ENCODE assay signal across 10 cellular contexts in genomic region chrX:118627084-118627758, GRCh38.
DNase-seq lines count a peak whose midpoint lies in the region; ATAC-seq, FAIRE-seq and TF ChIP-seq lines count a peak whose summit lies in the region.
"Had no signal": no experiment of that assay in that cellular context is flagged by ENCODE, and none has a peak within 500 bp of the region (broad histone marks: within the 10 kb centered on the region; RNA-seq: fewer than 3 reads in every experiment).

No MANE protein-coding gene starts in this region.

- H3K4me2 ChIP-seq in hepatocyte = no peak overlapping the region

- H3K9me2 ChIP-seq in hepatocyte (replicated peaks; ENCODE audit: insufficient read depth) = no peaks in the 10 kb centered on the region

- H3K36me3 ChIP-seq in hepatocyte (replicated peaks; ENCODE audit: insufficient read depth, low read depth) = no peaks in the 10 kb centered on the region

- no peak overlapping the region for H3K27ac Mint-ChIP-seq in mesothelial cell of epicardium
- no peak overlapping the region for H3K27ac Mint-ChIP-seq in activated naive CD4-positive, alpha-beta T cell treated with anti-CD3 and anti-CD28 coated beads, Interleukin-2, amount 10 ng/mL, durations not matched to agents 7 days and 5 days
- H3K27ac Mint-ChIP-seq in effector memory CD8-positive, alpha-beta T cell = peak overlapping the region in 1 of 2 donors; percentile 17

- no peak overlapping the region for H3K4me3 ChIP-seq in hepatocyte

- peaks cover 1% of the 10 kb centered on the region for H3K9me3 Mint-ChIP-seq in mesothelial cell of epicardium
- no peaks in the 10 kb centered on the region for H3K9me3 Mint-ChIP-seq in activated naive CD4-positive, alpha-beta T cell treated with anti-CD3 and anti-CD28 coated beads, Interleukin-2, amount 10 ng/mL, durations not matched to agents 7 days and 5 days
- no peaks in the 10 kb centered on the region for H3K9me3 Mint-ChIP-seq in effector memory CD8-positive, alpha-beta T cell
- H3K9me3 Mint-ChIP-seq: activated T-cell treated with anti-CD3 and anti-CD28 coated beads, Interleukin-2, amount 50 U/mL, for 72 hours had no signal

- no peak overlapping the region for H3K4me3 Mint-ChIP-seq in mesothelial cell of epicardium
- no peak overlapping the region for H3K4me3 Mint-ChIP-seq in activated naive CD4-positive, alpha-beta T cell treated with anti-CD3 and anti-CD28 coated beads, Interleukin-2, amount 10 ng/mL, durations not matched to agents 7 days and 5 days
- no peak overlapping the region for H3K4me3 Mint-ChIP-seq in effector memory CD8-positive, alpha-beta T cell
- H3K4me3 Mint-ChIP-seq: activated T-cell treated with anti-CD3 and anti-CD28 coated beads, Interleukin-2, amount 50 U/mL, for 72 hours had no signal

- no peaks in the 10 kb centered on the region for H3K27me3 ChIP-seq in hepatocyte

- DNase-seq in COLO668 (lab: John Stamatoyannopoulos, UW; ENCODE audit: unreplicated experiment) = peak; percentile 0
- no peak for DNase-seq in GM18507 (ENCODE audit: extremely low spot score, insufficient read length, low read depth)
- peak; percentile 68 for DNase-seq in OCI-M1 (lab: John Stamatoyannopoulos, UW)
- no peak for DNase-seq in hepatocyte (ENCODE audit: low spot score)
- DNase-seq in mesothelial cell of epicardium (ENCODE audit: low spot score in 2 of 2, unreplicated experiment in 2 of 2) = no peak
- DNase-seq in activated naive CD4-positive, alpha-beta T cell treated with anti-CD3 and anti-CD28 coated beads, Interleukin-2, amount 10 ng/mL, durations not matched to agents 7 days and 5 days = no peak
- DNase-seq in activated gamma-delta T cell treated with Interleukin-2 at 50 U/mL for 16 hours = no peak
- DNase-seq in effector memory CD8-positive, alpha-beta T cell = no peak
- DNase-seq: activated T-cell treated with anti-CD3 and anti-CD28 coated beads, Interleukin-2, amount 50 U/mL, for 72 hours; NCI-H2029 treated with DMSO at 0.1 percent for 48 hours had no signal

- H3K4me1 ChIP-seq in hepatocyte (ENCODE audit: insufficient read depth) = no peaks in the 10 kb centered on the region

- no peak overlapping the region for H3K27ac ChIP-seq in hepatocyte

- CTCF ChIA-PET in activated naive CD4-positive, alpha-beta T cell treated with anti-CD3 and anti-CD28 coated beads, Interleukin-2, amount 10 ng/mL, durations not matched to agents 7 days and 5 days (lab: Charles Lee) = interaction anchor here (0.6 to 1.5 kb wide), 4 partner anchors 9 to 168 kb away, joined by 3 to 4 read pairs (median 4); no protein-coding TSS in a partner anchor

- no peaks in the 10 kb centered on the region for H3K4me1 Mint-ChIP-seq in mesothelial cell of epicardium
- H3K4me1 Mint-ChIP-seq in activated naive CD4-positive, alpha-beta T cell treated with anti-CD3 and anti-CD28 coated beads, Interleukin-2, amount 10 ng/mL, durations not matched to agents 7 days and 5 days = no peaks in the 10 kb centered on the region
- peaks cover 0 to 3% of the 10 kb centered on the region in 2 donors for H3K4me1 Mint-ChIP-seq in effector memory CD8-positive, alpha-beta T cell (ENCODE audit: low read depth in 2 of 2)

- no peaks in the 10 kb centered on the region for H3K9me3 ChIP-seq in hepatocyte (ENCODE audit: low read depth)

- H3K79me2 ChIP-seq in hepatocyte = no peaks in the 10 kb centered on the region

- TF ChIP-seq CTCF in hepatocyte (IDR thresholded peaks at IDR 0.05; ENCODE audit: poor library complexity) (peak; percentile 24), mesothelial cell of epicardium (IDR thresholded peaks at IDR 0.05; ENCODE audit: unreplicated experiment) (no peak)

- ATAC-seq in effector memory CD8-positive, alpha-beta T cell (replicated peaks) = no peak
- ATAC-seq: activated T-cell treated with anti-CD3 and anti-CD28 coated beads, Interleukin-2, amount 50 U/mL, for 72 hours had no signal

- peaks cover 17% of the 10 kb centered on the region for H3K36me3 Mint-ChIP-seq in mesothelial cell of epicardium
- H3K36me3 Mint-ChIP-seq in activated naive CD4-positive, alpha-beta T cell treated with anti-CD3 and anti-CD28 coated beads, Interleukin-2, amount 10 ng/mL, durations not matched to agents 7 days and 5 days = peaks cover 26% of the 10 kb centered on the region
- H3K36me3 Mint-ChIP-seq in effector memory CD8-positive, alpha-beta T cell (ENCODE audit: insufficient read depth) = peaks cover 75% of the 10 kb centered on the region

- H4K20me1 ChIP-seq in hepatocyte (ENCODE audit: insufficient read depth, poor library complexity, severe bottlenecking) = no peaks in the 10 kb centered on the region

- WGBS in hepatocyte (ENCODE audit: low lambda C conversion rate, missing lambda C conversion rate) = 48% methylated on average over 5 of the region's 5 CpGs

- FAIRE-seq in GM18507 (lab: Jason Lieb, UNC) = peak; percentile 45

- H2AFZ ChIP-seq in hepatocyte = no peak overlapping the region

- no peaks in the 10 kb centered on the region for H3K27me3 Mint-ChIP-seq in mesothelial cell of epicardium (ENCODE audit: low read depth)
- H3K27me3 Mint-ChIP-seq in activated naive CD4-positive, alpha-beta T cell treated with anti-CD3 and anti-CD28 coated beads, Interleukin-2, amount 10 ng/mL, durations not matched to agents 7 days and 5 days = no peaks in the 10 kb centered on the region
- no peaks in the 10 kb centered on the region for H3K27me3 Mint-ChIP-seq in effector memory CD8-positive, alpha-beta T cell

Comparison
In these comparisons a context has a peak if more than half of its experiments do, and no peak if none do; other contexts are left out.
1. DNase-seq: peak in COLO668 (single experiment) and OCI-M1 (single experiment); none in GM18507 (single experiment), hepatocyte (single experiment), mesothelial cell of epicardium (0 of 2), activated naive CD4-positive, alpha-beta T cell treated with anti-CD3 and anti-CD28 coated beads, Interleukin-2, amount 10 ng/mL, durations not matched to agents 7 days and 5 days (single experiment), activated gamma-delta T cell treated with Interleukin-2 at 50 U/mL for 16 hours (single experiment) and effector memory CD8-positive, alpha-beta T cell (0 of 3).